In the genomic region with DNA sequence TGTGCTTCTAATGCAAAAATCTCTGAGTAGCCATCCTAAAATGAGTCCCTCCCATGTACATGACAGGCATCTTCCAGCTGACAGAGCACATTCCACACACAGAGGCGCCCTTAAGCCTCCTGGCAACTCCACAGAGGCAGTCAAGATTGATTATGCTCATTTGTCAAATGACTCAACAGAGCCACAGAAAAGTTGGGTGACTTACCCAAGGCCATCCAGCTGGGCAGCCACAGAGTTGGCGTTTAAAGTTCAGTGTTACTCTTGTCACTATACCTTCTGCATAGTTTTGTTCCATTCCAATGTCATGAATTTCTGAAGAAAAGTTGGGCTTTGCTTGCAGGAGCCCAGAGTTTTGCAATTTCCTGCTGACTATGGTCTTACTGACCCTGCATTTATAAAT, we compare ENCODE assay signal across 1 cellular context.
TF ChIP-seq lines count a peak whose summit lies in the region.

No MANE protein-coding gene starts in this region.

TF ChIP-seq in H1, 55 proteins besides CTCF, POLR2A, EP300 and RAD21 (continued from another document):
- TF ChIP-seq TBP (IDR thresholded peaks at IDR 0.05; ENCODE audit: low read depth, low read length) = no peak
TF ChIP-seq in H1: peak in this region for 0.
